8 cellular contexts compared by ENCODE assay signal in the genomic region with DNA sequence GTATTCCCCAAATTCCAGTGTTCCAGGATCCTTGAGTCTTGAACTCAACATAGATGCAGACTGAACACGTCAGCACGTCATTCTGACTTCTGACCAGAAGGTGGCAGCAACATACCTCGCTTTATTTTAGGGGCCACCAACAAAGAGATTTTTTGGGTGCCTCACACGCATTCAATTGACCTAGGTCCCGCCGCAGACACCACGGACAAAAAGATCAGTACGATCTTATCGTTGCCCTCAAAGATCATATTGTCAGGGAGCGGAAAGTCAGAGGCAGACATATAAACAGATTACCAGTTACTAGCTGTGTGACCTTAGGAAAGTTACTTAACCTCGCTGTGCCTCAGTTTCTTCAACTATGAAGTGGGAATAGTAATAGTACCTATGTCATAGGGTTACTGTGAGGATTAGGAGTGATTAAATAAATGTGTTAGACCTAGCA. TPM values are rescaled to one million over a fixed set of nuclear protein-coding genes. Genes with fewer than 3 reads are reported as not detected.
DNase-seq lines count a peak whose midpoint lies in the region; ATAC-seq and TF ChIP-seq lines count a peak whose summit lies in the region.

No MANE protein-coding gene starts in this region.

- peaks cover 47% of the 10 kb centered on the region for H3K27me3 Mint-ChIP-seq in brain

- ATAC-seq in GM19023 (IDR thresholded peaks at IDR 0.05; ENCODE audit: unreplicated experiment): no peak

- H3K4me3 ChIP-seq in Jurkat, Clone E6-1 (ENCODE audit: low read length): no peak overlapping the region

- H3K4me3 Mint-ChIP-seq in brain: peak overlapping the region in 3 of 5 experiments; percentile 49 to 56 (median 56)

- TF ChIP-seq CTCF in brain (conservative IDR thresholded peaks at IDR 0.05): peak; percentile 93 to 96

- peak; percentile 62 for DNase-seq in Daoy (ENCODE audit: low read depth)
- DNase-seq in Jurkat, Clone E6-1 (ENCODE audit: low read depth, low spot score): peak; percentile 49
- DNase-seq in UCSD-AML1 (lab: John Stamatoyannopoulos, UW; ENCODE audit: unreplicated experiment): peak; percentile 39
- peak; percentile 78 for DNase-seq in islet precursor cell
- peak; percentile 74 for DNase-seq in stimulated activated CD4-positive, alpha-beta T cell treated with anti-CD3 and anti-CD28 coated beads, Interleukin-4, amount 100 ng/mL, for 24 hours
- no peak for DNase-seq in kidney glomerular epithelial cell (lab: John Stamatoyannopoulos, UW)

- H3K36me3 Mint-ChIP-seq in brain: no peaks in the 10 kb centered on the region

- peak overlapping the region in 2 of 5 experiments; percentile 17 to 64 for H3K27ac Mint-ChIP-seq in brain

- H3K9me3 Mint-ChIP-seq in brain: peaks cover 0 to 3% (median 0%) of the 10 kb centered on the region in 5 experiments

- peaks cover 33% of the 10 kb centered on the region for H3K4me1 Mint-ChIP-seq in brain

RNA-seq across cellular contexts. Expression of a gene that starts 6.5 kb away (rescaled TPM):
- 0.69 TPM in 1 of 2 replicates, not detected in the other for total RNA-seq in Daoy (2014; rRNA removed; shearing (Covaris generic))
- polyA plus RNA-seq in Jurkat, Clone E6-1 (2012; ENCODE audit: insufficient read depth, insufficient read length): not detected
- polyA plus RNA-seq in brain (ENCODE audit: insufficient read depth, low read depth, low replicate concordance): 166 TPM

RNA-seq across cellular contexts. Expression of a gene that starts 23.6 kb away (rescaled TPM):
- 835 and 1,096 TPM in 2 replicates for total RNA-seq in Daoy (2014; rRNA removed; shearing (Covaris generic))
- 366 TPM for polyA plus RNA-seq in Jurkat, Clone E6-1 (2012; ENCODE audit: insufficient read depth, insufficient read length)
- 189 TPM for polyA plus RNA-seq in brain (ENCODE audit: insufficient read depth, low read depth, low replicate concordance)

RNA-seq across cellular contexts. Expression of a gene that starts 34.6 kb away (rescaled TPM):
- total RNA-seq in Daoy (2014; rRNA removed; shearing (Covaris generic)): 45.5 and 48.3 TPM in 2 replicates
- polyA plus RNA-seq in Jurkat, Clone E6-1 (2012; ENCODE audit: insufficient read depth, insufficient read length): 88.3 TPM
- polyA plus RNA-seq in brain (ENCODE audit: insufficient read depth, low read depth, low replicate concordance): 49.2 TPM

RNA-seq across cellular contexts. Expression of a gene that starts 48.6 kb away (rescaled TPM):
- 0.06 and 0.80 TPM in 2 replicates for total RNA-seq in Daoy (2014; rRNA removed; shearing (Covaris generic))
- 2.5 TPM for polyA plus RNA-seq in Jurkat, Clone E6-1 (2012; ENCODE audit: insufficient read depth, insufficient read length)
- 0.15 TPM for polyA plus RNA-seq in brain (ENCODE audit: insufficient read depth, low read depth, low replicate concordance)

RNA-seq across cellular contexts. Expression of a gene that starts 58.3 kb away (rescaled TPM):
- total RNA-seq in Daoy (2014; rRNA removed; shearing (Covaris generic)): 2.4 and 2.7 TPM in 2 replicates
- 1.00 TPM for polyA plus RNA-seq in Jurkat, Clone E6-1 (2012; ENCODE audit: insufficient read depth, insufficient read length)
- 1.1 TPM for polyA plus RNA-seq in brain (ENCODE audit: insufficient read depth, low read depth, low replicate concordance)
